1 cellular context compared by ENCODE assay signal in the genomic region with DNA sequence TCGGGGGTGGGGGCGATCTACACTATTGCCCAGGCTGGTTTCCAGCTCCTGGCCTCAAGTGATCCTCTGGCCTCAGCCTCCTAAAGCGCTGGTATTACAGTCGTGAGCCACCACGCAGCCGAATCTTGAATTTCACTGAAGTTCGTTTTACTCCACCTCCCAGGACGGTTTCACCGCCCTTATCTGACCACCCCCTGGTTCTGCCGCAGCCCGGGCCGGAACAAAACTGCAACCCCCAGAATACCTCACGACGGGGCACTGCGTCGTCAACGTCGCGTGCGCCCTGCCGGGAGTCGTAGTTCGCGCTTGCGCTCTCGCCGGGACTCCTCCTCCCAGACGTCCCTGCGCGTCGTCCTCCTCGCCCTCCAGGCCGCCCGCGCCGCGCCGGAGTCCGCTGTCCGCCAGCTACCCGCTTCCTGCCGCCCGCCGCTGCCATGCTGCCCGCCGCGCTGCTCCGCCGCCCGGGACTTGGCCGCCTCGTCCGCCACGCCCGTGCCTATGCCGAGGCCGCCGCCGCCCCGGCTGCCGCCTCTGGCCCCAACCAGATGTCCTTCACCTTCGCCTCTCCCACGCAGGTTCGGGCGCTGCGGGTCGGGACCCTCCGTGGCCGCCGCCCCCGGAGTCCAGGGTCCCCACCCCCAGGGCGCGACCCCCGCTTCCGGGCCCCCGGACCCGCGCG.
TF ChIP-seq lines count a peak whose summit lies in the region.

A gene (plus strand): TSS at position 335 of the 679 bp plus-strand sequence. CDS start 100 bp downstream, at position 435.

TF ChIP-seq in K562, 482 proteins besides CTCF, POLR2A, EP300 and RAD21 (continued from another document and continues in another):
- TF ChIP-seq, protein P1, sequence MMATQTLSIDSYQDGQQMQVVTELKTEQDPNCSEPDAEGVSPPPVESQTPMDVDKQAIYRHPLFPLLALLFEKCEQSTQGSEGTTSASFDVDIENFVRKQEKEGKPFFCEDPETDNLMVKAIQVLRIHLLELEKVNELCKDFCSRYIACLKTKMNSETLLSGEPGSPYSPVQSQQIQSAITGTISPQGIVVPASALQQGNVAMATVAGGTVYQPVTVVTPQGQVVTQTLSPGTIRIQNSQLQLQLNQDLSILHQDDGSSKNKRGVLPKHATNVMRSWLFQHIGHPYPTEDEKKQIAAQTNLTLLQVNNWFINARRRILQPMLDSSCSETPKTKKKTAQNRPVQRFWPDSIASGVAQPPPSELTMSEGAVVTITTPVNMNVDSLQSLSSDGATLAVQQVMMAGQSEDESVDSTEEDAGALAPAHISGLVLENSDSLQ (IDR thresholded peaks at IDR 0.05): peak; percentile 66
- TF ChIP-seq, protein P2, sequence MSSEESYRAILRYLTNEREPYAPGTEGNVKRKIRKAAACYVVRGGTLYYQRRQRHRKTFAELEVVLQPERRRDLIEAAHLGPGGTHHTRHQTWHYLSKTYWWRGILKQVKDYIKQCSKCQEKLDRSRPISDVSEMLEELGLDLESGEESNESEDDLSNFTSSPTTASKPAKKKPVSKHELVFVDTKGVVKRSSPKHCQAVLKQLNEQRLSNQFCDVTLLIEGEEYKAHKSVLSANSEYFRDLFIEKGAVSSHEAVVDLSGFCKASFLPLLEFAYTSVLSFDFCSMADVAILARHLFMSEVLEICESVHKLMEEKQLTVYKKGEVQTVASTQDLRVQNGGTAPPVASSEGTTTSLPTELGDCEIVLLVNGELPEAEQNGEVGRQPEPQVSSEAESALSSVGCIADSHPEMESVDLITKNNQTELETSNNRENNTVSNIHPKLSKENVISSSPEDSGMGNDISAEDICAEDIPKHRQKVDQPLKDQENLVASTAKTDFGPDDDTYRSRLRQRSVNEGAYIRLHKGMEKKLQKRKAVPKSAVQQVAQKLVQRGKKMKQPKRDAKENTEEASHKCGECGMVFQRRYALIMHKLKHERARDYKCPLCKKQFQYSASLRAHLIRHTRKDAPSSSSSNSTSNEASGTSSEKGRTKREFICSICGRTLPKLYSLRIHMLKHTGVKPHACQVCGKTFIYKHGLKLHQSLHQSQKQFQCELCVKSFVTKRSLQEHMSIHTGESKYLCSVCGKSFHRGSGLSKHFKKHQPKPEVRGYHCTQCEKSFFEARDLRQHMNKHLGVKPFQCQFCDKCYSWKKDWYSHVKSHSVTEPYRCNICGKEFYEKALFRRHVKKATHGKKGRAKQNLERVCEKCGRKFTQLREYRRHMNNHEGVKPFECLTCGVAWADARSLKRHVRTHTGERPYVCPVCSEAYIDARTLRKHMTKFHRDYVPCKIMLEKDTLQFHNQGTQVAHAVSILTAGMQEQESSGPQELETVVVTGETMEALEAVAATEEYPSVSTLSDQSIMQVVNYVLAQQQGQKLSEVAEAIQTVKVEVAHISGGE (CRISPR knock-in tag; IDR thresholded peaks at IDR 0.05): peak in 1 of 3 experiments; percentile 90; a peak in 2 of 6 replicates
- TF ChIP-seq, protein P3, sequence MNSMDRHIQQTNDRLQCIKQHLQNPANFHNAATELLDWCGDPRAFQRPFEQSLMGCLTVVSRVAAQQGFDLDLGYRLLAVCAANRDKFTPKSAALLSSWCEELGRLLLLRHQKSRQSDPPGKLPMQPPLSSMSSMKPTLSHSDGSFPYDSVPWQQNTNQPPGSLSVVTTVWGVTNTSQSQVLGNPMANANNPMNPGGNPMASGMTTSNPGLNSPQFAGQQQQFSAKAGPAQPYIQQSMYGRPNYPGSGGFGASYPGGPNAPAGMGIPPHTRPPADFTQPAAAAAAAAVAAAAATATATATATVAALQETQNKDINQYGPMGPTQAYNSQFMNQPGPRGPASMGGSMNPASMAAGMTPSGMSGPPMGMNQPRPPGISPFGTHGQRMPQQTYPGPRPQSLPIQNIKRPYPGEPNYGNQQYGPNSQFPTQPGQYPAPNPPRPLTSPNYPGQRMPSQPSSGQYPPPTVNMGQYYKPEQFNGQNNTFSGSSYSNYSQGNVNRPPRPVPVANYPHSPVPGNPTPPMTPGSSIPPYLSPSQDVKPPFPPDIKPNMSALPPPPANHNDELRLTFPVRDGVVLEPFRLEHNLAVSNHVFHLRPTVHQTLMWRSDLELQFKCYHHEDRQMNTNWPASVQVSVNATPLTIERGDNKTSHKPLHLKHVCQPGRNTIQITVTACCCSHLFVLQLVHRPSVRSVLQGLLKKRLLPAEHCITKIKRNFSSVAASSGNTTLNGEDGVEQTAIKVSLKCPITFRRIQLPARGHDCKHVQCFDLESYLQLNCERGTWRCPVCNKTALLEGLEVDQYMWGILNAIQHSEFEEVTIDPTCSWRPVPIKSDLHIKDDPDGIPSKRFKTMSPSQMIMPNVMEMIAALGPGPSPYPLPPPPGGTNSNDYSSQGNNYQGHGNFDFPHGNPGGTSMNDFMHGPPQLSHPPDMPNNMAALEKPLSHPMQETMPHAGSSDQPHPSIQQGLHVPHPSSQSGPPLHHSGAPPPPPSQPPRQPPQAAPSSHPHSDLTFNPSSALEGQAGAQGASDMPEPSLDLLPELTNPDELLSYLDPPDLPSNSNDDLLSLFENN (IDR thresholded peaks at IDR 0.05; ENCODE audit: low read depth in 2 of 2, low read length in 2 of 2): 0 out of 4 replicates have a peak, but pooled peaks of 1 of the 2 experiments have one; percentile 26
- TF ChIP-seq, protein P4, sequence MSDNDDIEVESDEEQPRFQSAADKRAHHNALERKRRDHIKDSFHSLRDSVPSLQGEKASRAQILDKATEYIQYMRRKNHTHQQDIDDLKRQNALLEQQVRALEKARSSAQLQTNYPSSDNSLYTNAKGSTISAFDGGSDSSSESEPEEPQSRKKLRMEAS (CRISPR knock-in tag; IDR thresholded peaks at IDR 0.05): no peak; the same call in none of the 2 replicates
- peak; percentile 33; the same call in 1 of the 2 replicates for TF ChIP-seq ZNF584 (CRISPR knock-in tag; IDR thresholded peaks at IDR 0.05; ENCODE audit: low read depth)
- TF ChIP-seq, protein P5, sequence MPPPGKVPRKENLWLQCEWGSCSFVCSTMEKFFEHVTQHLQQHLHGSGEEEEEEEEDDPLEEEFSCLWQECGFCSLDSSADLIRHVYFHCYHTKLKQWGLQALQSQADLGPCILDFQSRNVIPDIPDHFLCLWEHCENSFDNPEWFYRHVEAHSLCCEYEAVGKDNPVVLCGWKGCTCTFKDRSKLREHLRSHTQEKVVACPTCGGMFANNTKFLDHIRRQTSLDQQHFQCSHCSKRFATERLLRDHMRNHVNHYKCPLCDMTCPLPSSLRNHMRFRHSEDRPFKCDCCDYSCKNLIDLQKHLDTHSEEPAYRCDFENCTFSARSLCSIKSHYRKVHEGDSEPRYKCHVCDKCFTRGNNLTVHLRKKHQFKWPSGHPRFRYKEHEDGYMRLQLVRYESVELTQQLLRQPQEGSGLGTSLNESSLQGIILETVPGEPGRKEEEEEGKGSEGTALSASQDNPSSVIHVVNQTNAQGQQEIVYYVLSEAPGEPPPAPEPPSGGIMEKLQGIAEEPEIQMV (tag; conservative IDR thresholded peaks at IDR 0.05; ENCODE audit: low read depth): no peak
- no peak for TF ChIP-seq RBM34 (IDR thresholded peaks at IDR 0.05; ENCODE audit: borderline replicate concordance, insufficient read depth, low read length)
- peak; percentile 44 for TF ChIP-seq NEUROD1 (IDR thresholded peaks at IDR 0.05; ENCODE audit: borderline replicate concordance, low read depth, low read length, partially characterized antibody)
- TF ChIP-seq ZKSCAN8 (CRISPR knock-in tag; IDR thresholded peaks at IDR 0.05): no peak
- TF ChIP-seq CBX8 (IDR thresholded peaks at IDR 0.05; ENCODE audit: borderline replicate concordance, extremely low read depth, low read depth, low read length, poor library complexity, severe bottlenecking): no peak
- peak; percentile 70 for TF ChIP-seq CHD2 (IDR thresholded peaks at IDR 0.05; ENCODE audit: low read depth, low read length)
- no peak for TF ChIP-seq ZNF224 (CRISPR knock-in tag; IDR thresholded peaks at IDR 0.05)
- TF ChIP-seq HNRNPL (IDR thresholded peaks at IDR 0.05; ENCODE audit: low read depth, low read length): peak; percentile 47; the same call in 1 of the 2 replicates
- peak; percentile 78 for TF ChIP-seq ATF1 (CRISPR knock-in tag; IDR thresholded peaks at IDR 0.05)
- peak; percentile 96 for TF ChIP-seq ATF1 (tag; IDR thresholded peaks at IDR 0.05)
- peak; percentile 78 for TF ChIP-seq RB1 (IDR thresholded peaks at IDR 0.05; ENCODE audit: low read depth)
- no peak for TF ChIP-seq FOS (IDR thresholded peaks at IDR 0.05; ENCODE audit: extremely low read depth, insufficient read length)
- TF ChIP-seq ZNF24 (IDR thresholded peaks at IDR 0.05): peak; percentile 18; the same call in 1 of the 2 replicates
- TF ChIP-seq YY1 (IDR thresholded peaks at IDR 0.05; ENCODE audit: borderline replicate concordance in 1 of 3, control insufficient read depth in 1 of 3, extremely low read depth in 1 of 3, insufficient read depth in 3 of 3, insufficient read length in 1 of 3, insufficient replicate concordance in 2 of 3, low read depth in 1 of 3, low read length in 2 of 3): peak in 2 of 3 experiments; percentile 58 to 61
- TF ChIP-seq CCAR2 (IDR thresholded peaks at IDR 0.05; ENCODE audit: low read depth, low read length): no peak
- TF ChIP-seq, protein P6, sequence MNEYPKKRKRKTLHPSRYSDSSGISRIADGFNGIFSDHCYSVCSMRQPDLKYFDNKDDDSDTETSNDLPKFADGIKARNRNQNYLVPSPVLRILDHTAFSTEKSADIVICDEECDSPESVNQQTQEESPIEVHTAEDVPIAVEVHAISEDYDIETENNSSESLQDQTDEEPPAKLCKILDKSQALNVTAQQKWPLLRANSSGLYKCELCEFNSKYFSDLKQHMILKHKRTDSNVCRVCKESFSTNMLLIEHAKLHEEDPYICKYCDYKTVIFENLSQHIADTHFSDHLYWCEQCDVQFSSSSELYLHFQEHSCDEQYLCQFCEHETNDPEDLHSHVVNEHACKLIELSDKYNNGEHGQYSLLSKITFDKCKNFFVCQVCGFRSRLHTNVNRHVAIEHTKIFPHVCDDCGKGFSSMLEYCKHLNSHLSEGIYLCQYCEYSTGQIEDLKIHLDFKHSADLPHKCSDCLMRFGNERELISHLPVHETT (CRISPR knock-in tag; conservative IDR thresholded peaks at IDR 0.05 in 1 of 2, IDR thresholded peaks at IDR 0.05 in 1 of 2): peak; percentile 43 to 93; a peak in 2 of 4 replicates
- TF ChIP-seq PHF8 (IDR thresholded peaks at IDR 0.05; ENCODE audit: borderline replicate concordance, low read length): peak; percentile 68; the same call in 1 of the 2 replicates
- peak; percentile 86 for TF ChIP-seq ESRRA (IDR thresholded peaks at IDR 0.05; ENCODE audit: borderline replicate concordance, low read depth)
- TF ChIP-seq CREB1 (IDR thresholded peaks at IDR 0.05): peak; percentile 97
- TF ChIP-seq CREB1 (CRISPR knock-in tag; IDR thresholded peaks at IDR 0.05): peak; percentile 97
- peak; percentile 18; the same call in 1 of the 2 replicates for TF ChIP-seq EP400 (IDR thresholded peaks at IDR 0.05)
- peak; percentile 88; the same call in 1 of the 2 replicates for TF ChIP-seq SREBF1 (IDR thresholded peaks at IDR 0.05; ENCODE audit: borderline replicate concordance, low read depth, low read length)
- TF ChIP-seq, protein P7, sequence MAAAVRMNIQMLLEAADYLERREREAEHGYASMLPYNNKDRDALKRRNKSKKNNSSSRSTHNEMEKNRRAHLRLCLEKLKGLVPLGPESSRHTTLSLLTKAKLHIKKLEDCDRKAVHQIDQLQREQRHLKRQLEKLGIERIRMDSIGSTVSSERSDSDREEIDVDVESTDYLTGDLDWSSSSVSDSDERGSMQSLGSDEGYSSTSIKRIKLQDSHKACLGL (CRISPR knock-in tag; IDR thresholded peaks at IDR 0.05; ENCODE audit: borderline replicate concordance, poor library complexity, severe bottlenecking): peak; percentile 50
- 0 out of 2 replicates have a peak, but pooled peaks have one; percentile 11 for TF ChIP-seq ZNF76 (CRISPR knock-in tag; IDR thresholded peaks at IDR 0.05; ENCODE audit: borderline replicate concordance)
- 0 out of 2 replicates have a peak, but pooled peaks have one; percentile 43 for TF ChIP-seq ZBTB17 (CRISPR knock-in tag; IDR thresholded peaks at IDR 0.05)
- TF ChIP-seq, protein P8, sequence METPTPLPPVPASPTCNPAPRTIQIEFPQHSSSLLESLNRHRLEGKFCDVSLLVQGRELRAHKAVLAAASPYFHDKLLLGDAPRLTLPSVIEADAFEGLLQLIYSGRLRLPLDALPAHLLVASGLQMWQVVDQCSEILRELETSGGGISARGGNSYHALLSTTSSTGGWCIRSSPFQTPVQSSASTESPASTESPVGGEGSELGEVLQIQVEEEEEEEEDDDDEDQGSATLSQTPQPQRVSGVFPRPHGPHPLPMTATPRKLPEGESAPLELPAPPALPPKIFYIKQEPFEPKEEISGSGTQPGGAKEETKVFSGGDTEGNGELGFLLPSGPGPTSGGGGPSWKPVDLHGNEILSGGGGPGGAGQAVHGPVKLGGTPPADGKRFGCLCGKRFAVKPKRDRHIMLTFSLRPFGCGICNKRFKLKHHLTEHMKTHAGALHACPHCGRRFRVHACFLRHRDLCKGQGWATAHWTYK (CRISPR knock-in tag; IDR thresholded peaks at IDR 0.05): peak; percentile 67; the same call in 1 of the 2 replicates
- peak; percentile 72; the same call in 1 of the 2 replicates for TF ChIP-seq GTF2F1 (IDR thresholded peaks at IDR 0.05; ENCODE audit: low read depth, low read length)
- TF ChIP-seq, protein P9, sequence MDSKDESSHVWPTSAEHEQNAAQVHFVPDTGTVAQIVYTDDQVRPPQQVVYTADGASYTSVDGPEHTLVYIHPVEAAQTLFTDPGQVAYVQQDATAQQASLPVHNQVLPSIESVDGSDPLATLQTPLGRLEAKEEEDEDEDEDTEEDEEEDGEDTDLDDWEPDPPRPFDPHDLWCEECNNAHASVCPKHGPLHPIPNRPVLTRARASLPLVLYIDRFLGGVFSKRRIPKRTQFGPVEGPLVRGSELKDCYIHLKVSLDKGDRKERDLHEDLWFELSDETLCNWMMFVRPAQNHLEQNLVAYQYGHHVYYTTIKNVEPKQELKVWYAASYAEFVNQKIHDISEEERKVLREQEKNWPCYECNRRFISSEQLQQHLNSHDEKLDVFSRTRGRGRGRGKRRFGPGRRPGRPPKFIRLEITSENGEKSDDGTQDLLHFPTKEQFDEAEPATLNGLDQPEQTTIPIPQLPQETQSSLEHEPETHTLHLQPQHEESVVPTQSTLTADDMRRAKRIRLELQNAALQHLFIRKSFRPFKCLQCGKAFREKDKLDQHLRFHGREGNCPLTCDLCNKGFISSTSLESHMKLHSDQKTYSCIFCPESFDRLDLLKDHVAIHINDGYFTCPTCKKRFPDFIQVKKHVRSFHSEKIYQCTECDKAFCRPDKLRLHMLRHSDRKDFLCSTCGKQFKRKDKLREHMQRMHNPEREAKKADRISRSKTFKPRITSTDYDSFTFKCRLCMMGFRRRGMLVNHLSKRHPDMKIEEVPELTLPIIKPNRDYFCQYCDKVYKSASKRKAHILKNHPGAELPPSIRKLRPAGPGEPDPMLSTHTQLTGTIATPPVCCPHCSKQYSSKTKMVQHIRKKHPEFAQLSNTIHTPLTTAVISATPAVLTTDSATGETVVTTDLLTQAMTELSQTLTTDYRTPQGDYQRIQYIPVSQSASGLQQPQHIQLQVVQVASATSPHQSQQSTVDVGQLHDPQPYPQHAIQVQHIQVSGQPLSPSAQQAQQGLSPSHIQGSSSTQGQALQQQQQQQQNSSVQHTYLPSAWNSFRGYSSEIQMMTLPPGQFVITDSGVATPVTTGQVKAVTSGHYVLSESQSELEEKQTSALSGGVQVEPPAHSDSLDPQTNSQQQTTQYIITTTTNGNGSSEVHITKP (IDR thresholded peaks at IDR 0.05; ENCODE audit: partially characterized antibody): peak; percentile 70
- TF ChIP-seq, protein P10, sequence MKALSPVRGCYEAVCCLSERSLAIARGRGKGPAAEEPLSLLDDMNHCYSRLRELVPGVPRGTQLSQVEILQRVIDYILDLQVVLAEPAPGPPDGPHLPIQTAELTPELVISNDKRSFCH (CRISPR knock-in tag; IDR thresholded peaks at IDR 0.05): no peak
- TF ChIP-seq, protein P10 (tag; IDR thresholded peaks at IDR 0.05): peak; percentile 66
- peak in 1 of 2 experiments; percentile 75; a peak in 2 of 4 replicates for TF ChIP-seq TBL1XR1 (IDR thresholded peaks at IDR 0.05; ENCODE audit: low read length in 2 of 2)
- peak in 1 of 2 experiments; percentile 88; a peak in 2 of 4 replicates for TF ChIP-seq SRF (CRISPR knock-in tag; IDR thresholded peaks at IDR 0.05)
